ENCODE assay signal across 8 cellular contexts in genomic region chr12:53220857-53221202, GRCh38. TPM values are rescaled to one million over a fixed set of nuclear protein-coding genes. Genes with fewer than 3 reads are reported as not detected.
DNase-seq lines count a peak whose midpoint lies in the region; ATAC-seq, FAIRE-seq and TF ChIP-seq lines count a peak whose summit lies in the region.

No MANE protein-coding gene starts in this region.

- intact Hi-C loops in colonic mucosa (cut with DNase I) (loop anchor here (2.0 kb wide), 1 partner anchor 30 kb away; no protein-coding TSS in a partner anchor), left colon (cut with DNase I, micrococcal nuclease) (no loop called here)

- H3K36me3 ChIP-seq in colonic mucosa = no peaks in the 10 kb centered on the region

- FAIRE-seq in A549 (lab: Jason Lieb, UNC) = no peak

- TF ChIP-seq CTCF in A549 (IDR thresholded peaks at IDR 0.05) (no peak), colonic mucosa (IDR thresholded peaks at IDR 0.05) (no peak)

- peak; percentile 42 for TF ChIP-seq POLR2A in A549 (IDR thresholded peaks at IDR 0.05; ENCODE audit: low read length)

- H3K27ac ChIP-seq in A549 (peak overlapping the region; percentile 98), colonic mucosa (peak overlapping the region; percentile 98)

- peak in 1 of 2 experiments; percentile 14; a peak in 1 of 5 replicates for TF ChIP-seq RAD21 in A549 (conservative IDR thresholded peaks at IDR 0.05 in 1 of 2, IDR thresholded peaks at IDR 0.05 in 1 of 2)

- WGBS in A549 (ENCODE audit: missing lambda C conversion rate) = under 1% methylated on average over 17 of the region's 37 CpGs

- peak; percentile 74 to 86 for ATAC-seq in A549
- peak; percentile 39 for ATAC-seq in GM18861 (IDR thresholded peaks at IDR 0.05; ENCODE audit: unreplicated experiment)
- peak; percentile 51 for ATAC-seq in HG03108 (IDR thresholded peaks at IDR 0.05; ENCODE audit: unreplicated experiment)
- peak; percentile 73 for ATAC-seq in left colon

- H3K4me1 ChIP-seq in A549 (peaks cover 63% of the 10 kb centered on the region), colonic mucosa (peaks cover 22% of the 10 kb centered on the region)

- H3K4me3 ChIP-seq in A549 (peak overlapping the region; percentile 61), colonic mucosa (peak overlapping the region; percentile 63)

- CTCF ChIA-PET in A549 (lab: Yijun Ruan, JAX) = interaction anchor here (0.5 to 33.2 kb wide), 13 partner anchors 9 to 155 kb away, joined by 3 to 1046 read pairs (median 7); partner anchors contain the start of genes ESPL1, MYG1 and PFDN5

- no peaks in the 10 kb centered on the region for H3K27me3 ChIP-seq in colonic mucosa

- H3K9me3 ChIP-seq in A549 (no peaks in the 10 kb centered on the region), colonic mucosa (no peaks in the 10 kb centered on the region)

- H3K9ac ChIP-seq in colonic mucosa (ENCODE audit: low read depth in 2 of 2, low read length in 2 of 2) = peak overlapping the region; percentile 80 to 99

- peak overlapping the region; percentile 97 for H3K4me2 ChIP-seq in A549

- DNase-seq in A549 (ENCODE audit: low read depth in 1 of 2, low spot score in 1 of 2) (peak; percentile 97 to 98), NCI-H524 (lab: John Stamatoyannopoulos, UW) (peak; percentile 53 to 84), colonic mucosa (peak; percentile 94), left colon (peak; percentile 91 to 94)
- DNase-seq in activated CD4-positive, alpha-beta T cell treated with anti-CD3 and anti-CD28 coated beads for 48 hours = peak; percentile 88
- peak; percentile 70 to 77 for DNase-seq in stimulated activated CD4-positive, alpha-beta T cell treated with anti-CD3 and anti-CD28 coated beads, Interleukin-15, amount 100 ng/mL, for 48 hours (ENCODE audit: low read depth in 2 of 2)

- no peak for TF ChIP-seq EP300 in A549 (IDR thresholded peaks at IDR 0.05)

- POLR2A ChIA-PET in A549 (lab: Yijun Ruan, JAX) = interaction anchor here (0.6 to 2.2 kb wide), 8 partner anchors 9 to 278 kb away, joined by 3 to 15 read pairs (median 4); partner anchors contain the start of genes CSAD, ESPL1, MYG1 and PFDN5

TF ChIP-seq in A549, 52 proteins besides CTCF, POLR2A, EP300 and RAD21:
- TF ChIP-seq MYC (IDR thresholded peaks at IDR 0.05; ENCODE audit: borderline replicate concordance, low read length) (0 out of 2 replicates have a peak, but pooled peaks have one; percentile 28), TP53 (CRISPR knock-in tag; IDR thresholded peaks at IDR 0.05) (no peak), HOXA7 (CRISPR knock-in tag; IDR thresholded peaks at IDR 0.05) (0 out of 2 replicates have a peak, but pooled peaks have one; percentile 21), MAX (IDR thresholded peaks at IDR 0.05) (peak; percentile 19; the same call in 1 of the 2 replicates)
TF ChIP-seq in A549: peak in this region for 3.

RNA-seq across cellular contexts. Expression of gene RARG, which starts 11.2 kb away (rescaled TPM):
- polyA plus RNA-seq in A549 (2011; rRNA removed) (15.6 and 19.0 TPM in 2 replicates), A549 (2017; fragmentation: RNase III; extraction: RNeasy Plus Mini Kit Qiagen cat#74134 plus additional on column Dnase treatment) (16.4 to 17.7 TPM (median 17.2 TPM) in 3 replicates)
- polyA plus RNA-seq in A549 (2012; cell fraction: cytosol; rRNA removed) = 31.6 and 42.1 TPM in 2 replicates
- 50.0 and 54.4 TPM in 2 replicates for polyA plus RNA-seq in A549 (2012; cell fraction: nucleus; rRNA removed)
- polyA minus RNA-seq in A549 (2011; rRNA and poly(A)+ RNA removed) = 23.8 and 24.1 TPM in 2 replicates
- total RNA-seq in colonic mucosa (10 to 100 TPM; 11.4 to 21.5 TPM), left colon (10 to 100 TPM; 10.2 to 12.3 TPM)

RNA-seq across cellular contexts. Expression of gene ITGB7, which starts 13.8 kb away (rescaled TPM):
- polyA plus RNA-seq in A549 (2011; rRNA removed) = 0.56 and 0.71 TPM in 2 replicates
- 0.69 and 1.3 TPM in 2 replicates for polyA plus RNA-seq in A549 (2012; cell fraction: cytosol; rRNA removed)
- 2.9 TPM in 2 replicates for polyA plus RNA-seq in A549 (2012; cell fraction: nucleus; rRNA removed)
- polyA plus RNA-seq in A549 (2017; fragmentation: RNase III; extraction: RNeasy Plus Mini Kit Qiagen cat#74134 plus additional on column Dnase treatment) = 0.54 to 0.66 TPM (median 0.64 TPM) in 3 replicates
- 1.3 and 1.7 TPM in 2 replicates for polyA minus RNA-seq in A549 (2011; rRNA and poly(A)+ RNA removed)
- 1 to 10 TPM; 5.3 to 8.8 TPM for total RNA-seq in colonic mucosa
- 1 to 10 TPM; 4.6 to 9.1 TPM for total RNA-seq in left colon

RNA-seq across cellular contexts. Expression of gene CSAD, which starts 40.1 kb away (rescaled TPM):
- 16.5 and 19.2 TPM in 2 replicates for polyA plus RNA-seq in A549 (2011; rRNA removed)
- polyA plus RNA-seq in A549 (2012; cell fraction: cytosol; rRNA removed) = 15.0 and 17.1 TPM in 2 replicates
- 140 and 167 TPM in 2 replicates for polyA plus RNA-seq in A549 (2012; cell fraction: nucleus; rRNA removed)
- 14.0 to 16.4 TPM (median 14.5 TPM) in 3 replicates for polyA plus RNA-seq in A549 (2017; fragmentation: RNase III; extraction: RNeasy Plus Mini Kit Qiagen cat#74134 plus additional on column Dnase treatment)
- polyA minus RNA-seq in A549 (2011; rRNA and poly(A)+ RNA removed) = 8.2 and 12.5 TPM in 2 replicates
- total RNA-seq in colonic mucosa = 10 to 100 TPM in 1 of 2 donors, 1 to 10 TPM in 1; 9.1 to 20.4 TPM
- 10 to 100 TPM; 22.8 to 28.7 TPM for total RNA-seq in left colon

RNA-seq across cellular contexts. Expression of gene ZNF740, which starts 40.3 kb away (rescaled TPM):
- polyA plus RNA-seq in A549 (2011; rRNA removed) (28.8 and 32.9 TPM in 2 replicates), A549 (2017; fragmentation: RNase III; extraction: RNeasy Plus Mini Kit Qiagen cat#74134 plus additional on column Dnase treatment) (12.1 to 15.6 TPM (median 15.1 TPM) in 3 replicates)
- 6.5 and 8.4 TPM in 2 replicates for polyA plus RNA-seq in A549 (2012; cell fraction: cytosol; rRNA removed)
- polyA plus RNA-seq in A549 (2012; cell fraction: nucleus; rRNA removed) = 11.2 and 17.4 TPM in 2 replicates
- polyA minus RNA-seq in A549 (2011; rRNA and poly(A)+ RNA removed) = 44.9 and 53.6 TPM in 2 replicates
- total RNA-seq in colonic mucosa (10 to 100 TPM; 27.5 to 32.3 TPM), left colon (10 to 100 TPM; 28.7 to 32.7 TPM)

RNA-seq across cellular contexts. Expression of gene ESPL1, which starts 47.3 kb away (rescaled TPM):
- polyA plus RNA-seq in A549 (2011; rRNA removed) (10.0 and 11.8 TPM in 2 replicates), A549 (2017; fragmentation: RNase III; extraction: RNeasy Plus Mini Kit Qiagen cat#74134 plus additional on column Dnase treatment) (15.2 to 16.5 TPM (median 15.5 TPM) in 3 replicates)
- polyA plus RNA-seq in A549 (2012; cell fraction: cytosol; rRNA removed) = 22.4 and 27.6 TPM in 2 replicates
- polyA plus RNA-seq in A549 (2012; cell fraction: nucleus; rRNA removed) = 121 and 130 TPM in 2 replicates
- 21.4 and 25.6 TPM in 2 replicates for polyA minus RNA-seq in A549 (2011; rRNA and poly(A)+ RNA removed)
- total RNA-seq in colonic mucosa (10 to 100 TPM in 1 of 2 donors, 1 to 10 TPM in 1; 9.6 to 34.6 TPM), left colon (1 to 10 TPM; 3.3 to 9.6 TPM)

Comparison
In these comparisons a context has a peak if more than half of its experiments do, and no peak if none do; other contexts are left out.
1. Peak in every context shown above with its lines: DNase-seq, ATAC-seq, H3K4me3 ChIP-seq and H3K27ac ChIP-seq.